Comparison of ENCODE assay signal across 9 cellular contexts in genomic region chr3:43995078-43995928, GRCh38.
DNase-seq lines count a peak whose midpoint lies in the region; ATAC-seq, FAIRE-seq and TF ChIP-seq lines count a peak whose summit lies in the region.
"Had no signal": no experiment of that assay in that cellular context is flagged by ENCODE, and none has a peak within 500 bp of the region (broad histone marks: within the 10 kb centered on the region; RNA-seq: fewer than 3 reads in every experiment).

No MANE protein-coding gene starts in this region.

- dilution Hi-C loops in keratinocyte (cut with MboI; ENCODE audit: extremely low pct_ligation_motif_present, low sequenced_read_pairs), result no loop called here

- ATAC-seq in GM19035 (IDR thresholded peaks at IDR 0.05; ENCODE audit: unreplicated experiment), result no peak

- 2% methylated on average over 25 to 28 of the region's 90 CpGs for WGBS in thyroid gland, 2 donors

- H3K27ac ChIP-seq in keratinocyte (ENCODE audit: control insufficient read depth, insufficient read depth, low read length) (no peak overlapping the region), thyroid gland (peak overlapping the region; percentile 8 to 92 (median 78))

- no peak overlapping the region for H3K9ac ChIP-seq in keratinocyte (ENCODE audit: control insufficient read depth, extremely low read depth, insufficient read depth, low read length)

- H3K4me2 ChIP-seq in keratinocyte (ENCODE audit: control insufficient read depth, extremely low read depth, insufficient read depth, low read depth, low read length), result peak overlapping the region; percentile 98

- H3K27ac Mint-ChIP-seq in activated naive CD8-positive, alpha-beta T cell, result no peak overlapping the region

- peak in 1 of 2 donors; percentile 49 for TF ChIP-seq POLR2A in thyroid gland (IDR thresholded peaks at IDR 0.05)

- peaks cover 61% of the 10 kb centered on the region for H3K27me3 Mint-ChIP-seq in activated naive CD8-positive, alpha-beta T cell

- H3K4me3 Mint-ChIP-seq in activated naive CD8-positive, alpha-beta T cell, result peak overlapping the region; percentile 84

- H3K27me3 ChIP-seq in keratinocyte (ENCODE audit: control insufficient read depth, extremely low read depth, insufficient read depth, low read length), result peaks cover 64% of the 10 kb centered on the region
- H3K27me3 ChIP-seq in thyroid gland, result no peaks in the 10 kb centered on the region

- H4K20me1 ChIP-seq in keratinocyte (ENCODE audit: control insufficient read depth, extremely low read depth, insufficient read depth, low read length), result no peaks in the 10 kb centered on the region

- peaks cover 5% of the 10 kb centered on the region for H3K79me2 ChIP-seq in keratinocyte (ENCODE audit: control insufficient read depth, insufficient read depth, low read length)

- H3K9me3 ChIP-seq in keratinocyte (ENCODE audit: control insufficient read depth, low read depth, low read length) (no peaks in the 10 kb centered on the region), thyroid gland (no peaks in the 10 kb centered on the region)

- no peaks in the 10 kb centered on the region for H3K36me3 ChIP-seq in keratinocyte (ENCODE audit: control insufficient read depth in 2 of 2, extremely low read depth in 1 of 2, insufficient read depth in 2 of 2, low read length in 2 of 2)
- H3K36me3 ChIP-seq in thyroid gland, result no peaks in the 10 kb centered on the region

- H3K4me1 ChIP-seq in keratinocyte (ENCODE audit: control insufficient read depth, extremely low read depth, insufficient read depth, low read length), result peaks cover 40% of the 10 kb centered on the region
- H3K4me1 ChIP-seq in thyroid gland, result peaks cover 19 to 38% of the 10 kb centered on the region in 2 donors

- peak overlapping the region; percentile 23 to 80 (median 61) for H3K4me3 ChIP-seq in keratinocyte (ENCODE audit: control insufficient read depth in 2 of 3, extremely low read depth in 1 of 3, insufficient read depth in 2 of 3, low read depth in 1 of 3, low read length in 3 of 3)
- peak overlapping the region in 2 of 3 donors; percentile 5 to 39 for H3K4me3 ChIP-seq in thyroid gland (replicated peaks in 1 of 3)

- FAIRE-seq in keratinocyte (lab: Jason Lieb, UNC), result no peak
- FAIRE-seq: endometrium had no signal

- H2AFZ ChIP-seq in keratinocyte (ENCODE audit: control insufficient read depth, low read length), result peak overlapping the region; percentile 52

- H3K9me1 ChIP-seq in keratinocyte (ENCODE audit: control insufficient read depth, extremely low read depth, insufficient read depth, low read length), result no peaks in the 10 kb centered on the region

- peaks cover 8% of the 10 kb centered on the region for H3K36me3 Mint-ChIP-seq in activated naive CD8-positive, alpha-beta T cell

- TF ChIP-seq CTCF in keratinocyte (optimal IDR thresholded peaks at IDR 0.05 in 1 of 3, IDR thresholded peaks at IDR 0.05 in 1 of 3, conservative IDR thresholded peaks at IDR 0.05 in 1 of 3; ENCODE audit: extremely low read depth in 1 of 3, insufficient read depth in 2 of 3, low read length in 3 of 3) (peak in 1 of 3 experiments; percentile 0), thyroid gland (IDR thresholded peaks at IDR 0.05) (peak in 1 of 6 experiments; percentile 16)

- H3K4me1 Mint-ChIP-seq in activated naive CD8-positive, alpha-beta T cell (ENCODE audit: low read depth), result peaks cover 38% of the 10 kb centered on the region

- intact Hi-C loops in thyroid gland (cut with DNase I), result loop anchor here (5.0 to 10.0 kb wide), 4 partner anchors 137 to 451 kb away; no protein-coding TSS in a partner anchor

- peaks cover 10% of the 10 kb centered on the region for H3K9me3 Mint-ChIP-seq in activated naive CD8-positive, alpha-beta T cell (ENCODE audit: low read depth)

- DNase-seq in activated gamma-delta T cell treated with Interleukin-2 at 50 U/mL for 16 hours (peak; percentile 12), activated gamma-delta T cell (lab: John Stamatoyannopoulos, UW) (no peak), NCI-H1105 treated with DMSO at 0.1 percent for 48 hours (lab: John Stamatoyannopoulos, UW) (peak; percentile 31), keratinocyte (ENCODE audit: low read depth, low spot score) (no peak), thyroid gland (peak; percentile 71 to 74), NCI-H774 (lab: John Stamatoyannopoulos, UW) (no peak)

Comparison
In these comparisons a context has a peak if more than half of its experiments do, and no peak if none do; other contexts are left out.
1. DNase-seq: peak in activated gamma-delta T cell treated with Interleukin-2 at 50 U/mL for 16 hours (single experiment), NCI-H1105 treated with DMSO at 0.1 percent for 48 hours (single experiment) and thyroid gland (2 of 2); none in activated gamma-delta T cell (single experiment), keratinocyte (single experiment) and NCI-H774 (single experiment).